ENCODE assay signal across 28 cellular contexts in genomic region chr11:375065-376025, GRCh38. TPM values are rescaled to one million over a fixed set of nuclear protein-coding genes. Genes with fewer than 3 reads are reported as not detected.
"Had no signal": no experiment of that assay in that cellular context is flagged by ENCODE, and none has a peak within 500 bp of the region (broad histone marks: within the 10 kb centered on the region; RNA-seq: fewer than 3 reads in every experiment).

No MANE protein-coding gene starts in this region.

- H3K9me3 Mint-ChIP-seq: activated CD4-positive, alpha-beta memory T cell treated with anti-CD3 and anti-CD28 coated beads for 36 hours; activated T-cell treated with anti-CD3 and anti-CD28 coated beads, Interleukin-2, amount 50 U/mL, for 4 hours; effector memory CD8-positive, alpha-beta T cell; mesothelial cell of epicardium had no signal

- H3K36me3 ChIP-seq: suprapubic skin had no signal

- H2AFZ ChIP-seq: parathyroid adenoma had no signal

- H3K9me3 ChIP-seq: gastroesophageal sphincter, psoas muscle, suprapubic skin, tibial nerve had no signal

- DNase-seq: activated CD4-positive, alpha-beta memory T cell treated with anti-CD3 and anti-CD28 coated beads for 36 hours; activated CD4-positive, alpha-beta T cell treated with anti-CD3 and anti-CD28 coated beads for 48 hours; activated naive CD4-positive, alpha-beta T cell; activated T-cell treated with anti-CD3 and anti-CD28 coated beads, Interleukin-2, amount 50 U/mL, for 4 hours; anterior cingulate cortex; cerebellar nuclear complex; dorsolateral prefrontal cortex; effector memory CD8-positive, alpha-beta T cell; head of caudate nucleus; hippocampal formation; left cardiac atrium; naive B cell; psoas muscle; stimulated activated CD4-positive, alpha-beta T cell treated with anti-CD3 and anti-CD28 coated beads, Interleukin-15, amount 100 ng/mL, for 24 hours; stimulated activated CD4-positive, alpha-beta T cell treated with anti-CD3 and anti-CD28 coated beads, Interleukin-2, amount 100 ng/mL, for 24 hours; stimulated activated naive CD4-positive, alpha-beta T cell; T-helper 17 cell; T1000; WERI-Rb-1 had no signal

- H3K4me3 Mint-ChIP-seq: activated CD4-positive, alpha-beta memory T cell treated with anti-CD3 and anti-CD28 coated beads for 36 hours; activated T-cell treated with anti-CD3 and anti-CD28 coated beads, Interleukin-2, amount 50 U/mL, for 4 hours; effector memory CD8-positive, alpha-beta T cell; mesothelial cell of epicardium; naive B cell; T-helper 17 cell had no signal

- H3K27me3 Mint-ChIP-seq: T-helper 17 cell had no signal

- H3K4me1 ChIP-seq: parathyroid adenoma, psoas muscle had no signal

- H3K27ac Mint-ChIP-seq: activated CD4-positive, alpha-beta memory T cell treated with anti-CD3 and anti-CD28 coated beads for 36 hours; activated naive CD4-positive, alpha-beta T cell treated with anti-CD3 and anti-CD28 coated beads, Interleukin-2, amount 50 U/mL, for 72 hours; mesothelial cell of epicardium; T-helper 17 cell had no signal

- H3K4me3 ChIP-seq: coronary artery, gastroesophageal sphincter, psoas muscle, suprapubic skin, tibial nerve had no signal

- H3K36me3 Mint-ChIP-seq: activated CD4-positive, alpha-beta memory T cell treated with anti-CD3 and anti-CD28 coated beads for 36 hours; activated naive CD4-positive, alpha-beta T cell treated with anti-CD3 and anti-CD28 coated beads, Interleukin-2, amount 50 U/mL, for 72 hours; naive B cell had no signal

- H3K27ac ChIP-seq: parathyroid adenoma, psoas muscle, suprapubic skin, WERI-Rb-1 had no signal

- H3K9ac ChIP-seq: parathyroid adenoma had no signal

- ATAC-seq: activated CD4-positive, CD25-positive, alpha-beta regulatory T cell treated with anti-CD3 and anti-CD28 coated beads, Interleukin-2, amount 50 U/mL, for 24 hours; activated naive CD4-positive, alpha-beta T cell treated with anti-CD3 and anti-CD28 coated beads, Interleukin-2, amount 50 U/mL, for 72 hours; activated T-cell treated with anti-CD3 and anti-CD28 coated beads, Interleukin-2, amount 50 U/mL, for 4 hours; effector memory CD8-positive, alpha-beta T cell; gastroesophageal sphincter; left cardiac atrium; psoas muscle; T-helper 17 cell had no signal

- H3K27me3 ChIP-seq: dorsolateral prefrontal cortex had no signal

RNA-seq across cellular contexts. Expression of gene PKP3, which starts 18.7 kb away (rescaled TPM):
- total RNA-seq: T-helper 17 cell had no signal
- polyA plus RNA-seq: neural cell had no signal

RNA-seq across cellular contexts. Expression of gene IFITM3, which starts 54.7 kb away (rescaled TPM):
- polyA plus RNA-seq: neural cell had no signal
